In the genomic region with DNA sequence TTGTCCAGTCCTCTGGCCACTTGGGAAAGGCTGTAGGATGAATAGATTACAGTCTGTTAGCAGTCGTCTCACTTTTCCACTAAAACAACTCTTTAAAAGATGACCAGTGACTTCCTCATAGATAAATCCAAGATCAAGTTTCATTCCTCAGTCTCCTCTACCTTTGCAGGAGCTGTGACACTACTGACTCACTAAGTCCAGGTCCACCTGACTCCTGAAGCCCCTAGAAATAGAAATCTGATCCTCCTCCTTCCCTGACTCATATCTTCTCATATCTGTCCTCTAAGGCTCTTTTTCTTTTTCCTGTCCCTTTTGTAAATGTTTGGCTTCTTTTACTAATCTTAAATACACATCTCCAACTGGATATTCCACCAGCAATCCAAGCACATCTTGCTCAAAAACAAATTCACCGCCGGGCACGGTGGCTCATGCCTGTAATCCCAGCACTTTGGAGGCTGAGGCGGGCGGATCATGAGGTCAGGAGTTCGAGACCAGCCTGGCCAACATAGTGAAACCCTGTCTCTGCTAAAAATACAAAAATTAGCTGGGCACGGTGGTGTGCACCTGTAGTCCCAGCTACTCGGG, we compare ENCODE assay signal across 16 cellular contexts. TPM values are rescaled to one million over a fixed set of nuclear protein-coding genes. Genes with fewer than 3 reads are reported as not detected.
DNase-seq lines count a peak whose midpoint lies in the region; ATAC-seq and TF ChIP-seq lines count a peak whose summit lies in the region.
"Had no signal": no experiment of that assay in that cellular context is flagged by ENCODE, and none has a peak within 500 bp of the region (broad histone marks: within the 10 kb centered on the region; RNA-seq: fewer than 3 reads in every experiment).

No MANE protein-coding gene starts in this region.

- H3K27ac ChIP-seq in Panc1 (ENCODE audit: low read length) = no peak overlapping the region
- H3K27ac ChIP-seq: BLaER1 treated with 17β-estradiol and CSF1 and Interleukin-3, amounts not matched to agents 10 nM and 100 nM; KMS-11; RWPE1 had no signal

- H3K4me3 Mint-ChIP-seq in memory B cell (no peak overlapping the region), mesothelial cell of epicardium (no peak overlapping the region)
- H3K4me3 Mint-ChIP-seq in activated CD4-positive, alpha-beta T cell treated with anti-CD3 and anti-CD28 coated beads for 36 hours = no peak overlapping the region

- no peaks in the 10 kb centered on the region; the same call in 1 of the 2 replicates for H3K36me3 ChIP-seq in Panc1 (ENCODE audit: control insufficient read depth, insufficient read depth, low read length)
- H3K36me3 ChIP-seq: BLaER1 treated with 17β-estradiol and CSF1 and Interleukin-3, amounts not matched to agents 10 nM and 100 nM had no signal

- no peaks in the 10 kb centered on the region for H3K9me3 ChIP-seq in Panc1 (ENCODE audit: control insufficient read depth, insufficient read depth, low read depth, low read length)
- H3K9me3 ChIP-seq: BLaER1 treated with 17β-estradiol and CSF1 and Interleukin-3, amounts not matched to agents 10 nM and 100 nM had no signal

- no peaks in the 10 kb centered on the region for H3K27me3 ChIP-seq in Panc1 (ENCODE audit: control insufficient read depth, insufficient read depth, low read length)
- H3K27me3 ChIP-seq: BLaER1 treated with 17β-estradiol and CSF1 and Interleukin-3, amounts not matched to agents 10 nM and 100 nM had no signal

- in situ Hi-C loops in Panc1 (cut with HindIII; ENCODE audit: low pct_unique_long_range_greater_than_20kb, low sequenced_read_pairs) = no loop called here

- CTCF ChIA-PET in Panc1 (lab: Charles Lee) = no interaction called here
- CTCF ChIA-PET in activated CD4-positive, alpha-beta T cell treated with anti-CD3 and anti-CD28 coated beads for 36 hours (lab: Charles Lee) = no interaction called here

- peaks cover 2% of the 10 kb centered on the region for H3K36me3 Mint-ChIP-seq in memory B cell
- H3K36me3 Mint-ChIP-seq in activated CD4-positive, alpha-beta T cell treated with anti-CD3 and anti-CD28 coated beads for 36 hours (ENCODE audit: low read depth) = peaks cover 5% of the 10 kb centered on the region
- H3K36me3 Mint-ChIP-seq in mesothelial cell of epicardium = no peaks in the 10 kb centered on the region

- no peaks in the 10 kb centered on the region for H3K27me3 Mint-ChIP-seq in memory B cell
- H3K27me3 Mint-ChIP-seq in activated CD4-positive, alpha-beta T cell treated with anti-CD3 and anti-CD28 coated beads for 36 hours = no peaks in the 10 kb centered on the region
- H3K27me3 Mint-ChIP-seq in mesothelial cell of epicardium (ENCODE audit: low read depth) = no peaks in the 10 kb centered on the region

- no peak overlapping the region for H3K4me3 ChIP-seq in Panc1 (ENCODE audit: low read depth in 2 of 2, low read length in 2 of 2)
- H3K4me3 ChIP-seq: BLaER1 treated with 17β-estradiol and CSF1 and Interleukin-3, amounts not matched to agents 10 nM and 100 nM; GM12878 had no signal

- peaks cover 11% of the 10 kb centered on the region for H3K4me1 ChIP-seq in Panc1 (ENCODE audit: control insufficient read depth, insufficient read depth, low read length)

- TSS peak; percentile 59 for BruUV-seq in Panc1 (replicated peaks; lab: Mats Ljungman, UMichigan)

- DNase-seq in SIG-M5 treated with dmso at 0.1 percent for 504 hours (lab: John Stamatoyannopoulos, UW; ENCODE audit: unreplicated experiment) (peak; percentile 45), SIG-M5 (lab: John Stamatoyannopoulos, UW) (no peak), Panc1 (ENCODE audit: low read depth, low spot score) (no peak), memory B cell (ENCODE audit: low spot score in 2 of 2) (no peak), H4 (ENCODE audit: low spot score) (no peak), mesothelial cell of epicardium (ENCODE audit: low spot score in 2 of 2, unreplicated experiment in 2 of 2) (no peak)
- DNase-seq in activated CD4-positive, alpha-beta T cell treated with anti-CD3 and anti-CD28 coated beads for 36 hours = no peak
- DNase-seq: DMS79, NCI-H2029 treated with DMSO at 0.1 percent for 48 hours, NCI-H510A had no signal

- H3K9me3 Mint-ChIP-seq in memory B cell (no peaks in the 10 kb centered on the region), mesothelial cell of epicardium (no peaks in the 10 kb centered on the region)
- H3K9me3 Mint-ChIP-seq in activated CD4-positive, alpha-beta T cell treated with anti-CD3 and anti-CD28 coated beads for 36 hours (ENCODE audit: low read depth) = no peaks in the 10 kb centered on the region

- intact Hi-C loops in Panc1 (cut with micrococcal nuclease; ENCODE audit: unreplicated experiment) = no loop called here
- intact Hi-C loops in activated CD4-positive, alpha-beta T cell treated with anti-CD3 and anti-CD28 coated beads for 36 hours (cut with DNase I, micrococcal nuclease) = loop anchor here (10.0 kb wide), 4 partner anchors 95 to 1115 kb away; partner anchors contain the start of genes CCNB1 (in 1 of the 2), CDK7 (in 1 of the 2) and PIK3R1 (in 1 of the 2)

- H3K27ac Mint-ChIP-seq in memory B cell (peak overlapping the region; percentile 74), mesothelial cell of epicardium (no peak overlapping the region)
- H3K27ac Mint-ChIP-seq in activated CD4-positive, alpha-beta T cell treated with anti-CD3 and anti-CD28 coated beads for 36 hours = no peak overlapping the region

- TF ChIP-seq CTCF in Panc1 (IDR thresholded peaks at IDR 0.05) = no peak
- TF ChIP-seq CTCF in mesothelial cell of epicardium (IDR thresholded peaks at IDR 0.05; ENCODE audit: unreplicated experiment) = no peak

- ATAC-seq in Panc1 (no peak), memory B cell (ENCODE audit: low read depth) (no peak), GM18867 (IDR thresholded peaks at IDR 0.05; ENCODE audit: unreplicated experiment) (no peak)
- ATAC-seq in activated CD4-positive, alpha-beta T cell treated with anti-CD3 and anti-CD28 coated beads for 36 hours = no peak
- ATAC-seq: GM12878 had no signal

- POLR2A ChIA-PET in Panc1 (lab: Charles Lee) = no interaction called here
- POLR2A ChIA-PET in activated CD4-positive, alpha-beta T cell treated with anti-CD3 and anti-CD28 coated beads for 36 hours (lab: Charles Lee) = no interaction called here

- peaks cover 12% of the 10 kb centered on the region for H3K4me1 Mint-ChIP-seq in memory B cell
- H3K4me1 Mint-ChIP-seq in activated CD4-positive, alpha-beta T cell treated with anti-CD3 and anti-CD28 coated beads for 36 hours = peaks cover 15% of the 10 kb centered on the region
- H3K4me1 Mint-ChIP-seq in mesothelial cell of epicardium = peaks cover 9% of the 10 kb centered on the region

RNA-seq across cellular contexts. Expression of gene CCDC125, which starts 2.6 kb away (rescaled TPM):
- total RNA-seq in Panc1 (2021; ENCODE audit: unreplicated experiment) (10.4 TPM), mesothelial cell of epicardium (9.0 to 9.7 TPM (median 9.1 TPM) in 3 replicates)
- polyA plus RNA-seq in Panc1 (2012; ENCODE audit: insufficient read length) = 6.5 TPM
- total RNA-seq in H4 (2014; rRNA removed; shearing (Covaris generic)) = 0.64 and 4.0 TPM in 2 replicates
- 10 to 100 TPM; 10.2 to 14.0 TPM for total RNA-seq in activated CD4-positive, alpha-beta T cell treated with anti-CD3 and anti-CD28 coated beads for 36 hours
- total RNA-seq: G401 had no signal

RNA-seq across cellular contexts. Expression of gene AK6, which starts 39.3 kb away (rescaled TPM):
- total RNA-seq in Panc1 (2021; ENCODE audit: unreplicated experiment) = 61.3 TPM
- 38.2 TPM for polyA plus RNA-seq in Panc1 (2012; ENCODE audit: insufficient read length)
- 27.3 and 37.3 TPM in 2 replicates for total RNA-seq in H4 (2014; rRNA removed; shearing (Covaris generic))
- 10 to 100 TPM; 63.2 to 93.8 TPM for total RNA-seq in activated CD4-positive, alpha-beta T cell treated with anti-CD3 and anti-CD28 coated beads for 36 hours
- 28.0 to 31.3 TPM (median 28.3 TPM) in 3 replicates for total RNA-seq in mesothelial cell of epicardium

RNA-seq across cellular contexts. Expression of gene TAF9, which starts 39.3 kb away (rescaled TPM):
- 142 TPM for total RNA-seq in Panc1 (2021; ENCODE audit: unreplicated experiment)
- 97.8 TPM for polyA plus RNA-seq in Panc1 (2012; ENCODE audit: insufficient read length)
- total RNA-seq in H4 (2014; rRNA removed; shearing (Covaris generic)) = 149 and 164 TPM in 2 replicates
- 10 to 100 TPM; 67.5 to 73.8 TPM for total RNA-seq in activated CD4-positive, alpha-beta T cell treated with anti-CD3 and anti-CD28 coated beads for 36 hours
- total RNA-seq in mesothelial cell of epicardium = 47.1 to 50.4 TPM (median 49.0 TPM) in 3 replicates

RNA-seq across cellular contexts. Expression of gene RAD17, which starts 39.6 kb away (rescaled TPM):
- total RNA-seq in Panc1 (2021; ENCODE audit: unreplicated experiment) = 41.7 TPM
- 28.9 TPM for polyA plus RNA-seq in Panc1 (2012; ENCODE audit: insufficient read length)
- total RNA-seq in H4 (2014; rRNA removed; shearing (Covaris generic)) = 14.8 and 17.6 TPM in 2 replicates
- total RNA-seq in activated CD4-positive, alpha-beta T cell treated with anti-CD3 and anti-CD28 coated beads for 36 hours = 10 to 100 TPM; 27.7 to 31.3 TPM
- 31.6 to 33.4 TPM (median 33.2 TPM) in 3 replicates for total RNA-seq in mesothelial cell of epicardium
